ENCODE assay signal across 8 cellular contexts in genomic region chr10:28302668-28303488, GRCh38. TPM values are rescaled to one million over a fixed set of nuclear protein-coding genes. Genes with fewer than 3 reads are reported as not detected.
A peak's percentile ranks its signal among the peaks of the same experiment; 100 is the strongest.
DNase-seq lines count a peak whose midpoint lies in the region; ATAC-seq and TF ChIP-seq lines count a peak whose summit lies in the region.

Gene MPP7 (minus strand): TSS chr10:28303064. CDS start chr10:28238604, 64,460 bp downstream.

- H3K9me3 Mint-ChIP-seq in central memory CD8-positive, alpha-beta T cell: no peaks in the 10 kb centered on the region

- no peaks in the 10 kb centered on the region for H3K36me3 ChIP-seq in smooth muscle cell (ENCODE audit: low read depth)

- H3K9ac ChIP-seq in smooth muscle cell (ENCODE audit: low read depth): peak within 1 kb of the TSS; percentile 79

- no peaks in the 10 kb centered on the region for H3K9me3 ChIP-seq in smooth muscle cell (replicated peaks; ENCODE audit: low read depth)

- peak within 1 kb of the TSS; percentile 84 for H3K27ac Mint-ChIP-seq in central memory CD8-positive, alpha-beta T cell (ENCODE audit: low read depth)

- no peaks in the 10 kb centered on the region for H3K79me2 ChIP-seq in smooth muscle cell (ENCODE audit: low read depth)

- H3K27me3 ChIP-seq in smooth muscle cell (ENCODE audit: low read depth): peaks cover 46% of the 10 kb centered on the region

- WGBS in smooth muscle cell (ENCODE audit: low lambda C conversion rate): under 1% methylated on average over 43 of the region's 76 CpGs

- H4K20me1 ChIP-seq in smooth muscle cell (ENCODE audit: low read depth): no peaks in the 10 kb centered on the region

- TF ChIP-seq CTCF in AG09319 (IDR thresholded peaks at IDR 0.05; ENCODE audit: low read depth, low read length) (peak; percentile 7), smooth muscle cell (IDR thresholded peaks at IDR 0.05; ENCODE audit: borderline replicate concordance, insufficient read depth, poor library complexity, severe bottlenecking) (peak; percentile 30)

- no peaks in the 10 kb centered on the region for H3F3A ChIP-seq in smooth muscle cell (ENCODE audit: low read depth)

- H3K4me3 Mint-ChIP-seq in central memory CD8-positive, alpha-beta T cell: peak within 1 kb of the TSS; percentile 87

- ATAC-seq in GM19035 (IDR thresholded peaks at IDR 0.05; ENCODE audit: unreplicated experiment) (peak; percentile 100), HG03354 (IDR thresholded peaks at IDR 0.05; ENCODE audit: poor library complexity, severe bottlenecking, unreplicated experiment) (peak; percentile 100)
- ATAC-seq in central memory CD8-positive, alpha-beta T cell (replicated peaks; ENCODE audit: extremely low read depth, poor library complexity, severe bottlenecking): peak; percentile 97

- H3K4me1 Mint-ChIP-seq in central memory CD8-positive, alpha-beta T cell: peaks cover 44% of the 10 kb centered on the region

- peak within 1 kb of the TSS; percentile 96 for H3K4me3 ChIP-seq in smooth muscle cell

- peaks cover 7% of the 10 kb centered on the region for H3K36me3 Mint-ChIP-seq in central memory CD8-positive, alpha-beta T cell (ENCODE audit: insufficient read depth)

- peak; percentile 91 for DNase-seq in AG09319 (ENCODE audit: extremely low read depth, low read depth)
- peak; percentile 91 for DNase-seq in NCI-H345 treated with DMSO at 0.1 percent for 48 hours (lab: John Stamatoyannopoulos, UW; ENCODE audit: unreplicated experiment)
- peak; percentile 91 for DNase-seq in activated CD4-positive, CD25-positive, alpha-beta regulatory T cell treated with anti-CD3 and anti-CD28 coated beads, Interleukin-2, amount 50 U/mL, for 16 hours (ENCODE audit: low read depth, low spot score)
- DNase-seq in central memory CD8-positive, alpha-beta T cell (ENCODE audit: low spot score in 2 of 2): peak; percentile 89 to 96
- DNase-seq in inferior parietal cortex (ENCODE audit: extremely low spot score): peak; percentile 98
- peak; percentile 65 for DNase-seq in smooth muscle cell (lab: John Stamatoyannopoulos, UW; ENCODE audit: unreplicated experiment)

- peak within 1 kb of the TSS; percentile 94 for H3K4me2 ChIP-seq in smooth muscle cell

- no peaks in the 10 kb centered on the region for H3K4me1 ChIP-seq in smooth muscle cell (ENCODE audit: low read depth)

- peak within 1 kb of the TSS; percentile 37 for H3K27ac ChIP-seq in smooth muscle cell (ENCODE audit: low read depth)

- peak within 1 kb of the TSS; percentile 95 for H2AFZ ChIP-seq in smooth muscle cell (ENCODE audit: low read depth)

- no peaks in the 10 kb centered on the region for H3K27me3 Mint-ChIP-seq in central memory CD8-positive, alpha-beta T cell

RNA-seq across cellular contexts. Expression of gene MPP7, which starts in this region (rescaled TPM):
- 3.4 TPM in 2 replicates for total RNA-seq in smooth muscle cell
- polyA plus RNA-seq in smooth muscle cell: 0.80 and 3.6 TPM in 2 replicates

Comparison
In these comparisons a context has a peak if more than half of its experiments do, and no peak if none do; other contexts are left out.
1. Peak in every context shown above with its lines: DNase-seq, ATAC-seq, H3K4me3 ChIP-seq and H3K27ac ChIP-seq.